In genomic region chr12:94149781-94150482, GRCh38 we compare ENCODE assay signal across 8 cellular contexts. TPM values are rescaled to one million over a fixed set of nuclear protein-coding genes. Genes with fewer than 3 reads are reported as not detected.
DNase-seq lines count a peak whose midpoint lies in the region; ATAC-seq, FAIRE-seq and TF ChIP-seq lines count a peak whose summit lies in the region.

No MANE protein-coding gene starts in this region.

- H3K4me1 Mint-ChIP-seq in CD4-positive, alpha-beta T cell (ENCODE audit: low read depth), result peaks cover 38% of the 10 kb centered on the region

- peak; percentile 8; the same call in 1 of the 2 replicates for TF ChIP-seq POLR2A in GM12878 (IDR thresholded peaks at IDR 0.05; ENCODE audit: low read depth, low read length)

- TF ChIP-seq EP300 in GM12878 (IDR thresholded peaks at IDR 0.05; ENCODE audit: borderline replicate concordance in 1 of 2, control insufficient read depth in 1 of 2, low read depth in 2 of 2, low read length in 2 of 2), result no peak

- intact Hi-C loops in CD4-positive, alpha-beta T cell (cut with DNase I, micrococcal nuclease), result loop anchor here (2.0 to 10.0 kb wide), 7 partner anchors 59 to 1395 kb away; partner anchors contain the start of gene CEP83 (in 1 of the 2)
- intact Hi-C loops in GM12878 (cut with micrococcal nuclease; ENCODE audit: unreplicated experiment), result loop anchor here (2.0 to 5.0 kb wide), 7 partner anchors 55 to 727 kb away; partner anchors contain the start of gene CEP83

- H2AFZ ChIP-seq in GM12878 (ENCODE audit: control insufficient read depth, low read depth, low read length), result peak overlapping the region; percentile 75

- in situ Hi-C loops in GM12878 (cut with MboI), result loop anchor here (5.0 kb wide), 1 partner anchor 722 kb away; no protein-coding TSS in a partner anchor

- CTCF ChIA-PET in CD4-positive, alpha-beta T cell (lab: Charles Lee), result interaction anchor here (0.6 to 1.4 kb wide), 4 partner anchors 51 to 566 kb away, joined by 3 to 5 read pairs (median 4); no protein-coding TSS in a partner anchor
- CTCF ChIA-PET in GM12878 (lab: Yijun Ruan, JAX), result interaction anchor here (0.8 to 3.2 kb wide), 16 partner anchors 11 to 382 kb away, joined by 3 to 20 read pairs (median 3); no protein-coding TSS in a partner anchor

- H3K36me3 ChIP-seq in MG63 (no peaks in the 10 kb centered on the region), GM12878 (ENCODE audit: control insufficient read depth in 2 of 2, insufficient read depth in 2 of 2, low read length in 1 of 2) (peaks cover 0 to 7% of the 10 kb centered on the region in 2 experiments; a peak in 1 of 4 replicates), SJCRH30 (no peaks in the 10 kb centered on the region)

- H3K27ac ChIP-seq in CD4-positive, alpha-beta T cell (ENCODE audit: low read depth, low read length), result no peak overlapping the region
- H3K27ac ChIP-seq in GM12878 (ENCODE audit: control insufficient read depth, insufficient read depth) (peak overlapping the region; percentile 70), layer of hippocampus (ENCODE audit: low read depth, low read length) (peak overlapping the region; percentile 10), SJCRH30 (no peak overlapping the region)

- H3K4me3 ChIP-seq in MG63 (no peak overlapping the region), GM12878 (peak overlapping the region; percentile 91), SJCRH30 (no peak overlapping the region)

- no peaks in the 10 kb centered on the region for H3K36me3 Mint-ChIP-seq in CD4-positive, alpha-beta T cell (ENCODE audit: low read depth)

- H3K79me2 ChIP-seq in GM12878 (ENCODE audit: control insufficient read depth, insufficient read depth, low read length), result peaks cover 63% of the 10 kb centered on the region

- ATAC-seq in CD4-positive, alpha-beta T cell (ENCODE audit: poor library complexity), result no peak
- ATAC-seq in GM19438 (IDR thresholded peaks at IDR 0.05; ENCODE audit: low read depth, unreplicated experiment), result peak; percentile 2
- peak; percentile 28 for ATAC-seq in GM12878
- ATAC-seq in stimulated activated naive CD8-positive, alpha-beta T cell treated with anti-CD3 and anti-CD28 coated beads, Interleukin-15, Interleukin-2, amounts not matched to agents 100 U/mL and 50 U/mL, for 24 hours, result no peak

- no peaks in the 10 kb centered on the region for H3K27me3 Mint-ChIP-seq in CD4-positive, alpha-beta T cell

- WGBS in GM12878 (ENCODE audit: insufficient coverage, insufficient replicate concordance, low lambda C conversion rate, missing lambda C conversion rate), result under 1% methylated on average over 58 of the region's 58 CpGs

- H4K20me1 ChIP-seq in GM12878 (ENCODE audit: control insufficient read depth, insufficient read depth), result no peaks in the 10 kb centered on the region

- H3K4me1 ChIP-seq in GM12878 (ENCODE audit: control insufficient read depth, insufficient read depth, low read length), result peaks cover 13% of the 10 kb centered on the region
- H3K4me1 ChIP-seq in SJCRH30, result no peaks in the 10 kb centered on the region

- POLR2A ChIA-PET in CD4-positive, alpha-beta T cell (lab: Charles Lee), result interaction anchor here (0.9 to 2.8 kb wide), 4 partner anchors 16 to 1221 kb away, joined by 3 to 22 read pairs (median 6); partner anchors contain the start of gene EEA1
- POLR2A ChIA-PET in GM12878 (lab: Charles Lee), result interaction anchor here (0.6 to 6.0 kb wide), 10 partner anchors 11 to 113 kb away, joined by 3 to 51 read pairs (median 4); no protein-coding TSS in a partner anchor

- BruUV-seq in GM12878 (replicated peaks; lab: Mats Ljungman, UMichigan), result no TSS peak

- H3K9me3 ChIP-seq in CD4-positive, alpha-beta T cell (ENCODE audit: control insufficient read depth, low read length), result no peaks in the 10 kb centered on the region
- H3K9me3 ChIP-seq in MG63, result no peaks in the 10 kb centered on the region
- no peaks in the 10 kb centered on the region for H3K9me3 ChIP-seq in GM12878 (replicated peaks; ENCODE audit: control insufficient read depth, insufficient read depth, low read length)
- no peaks in the 10 kb centered on the region for H3K9me3 ChIP-seq in SJCRH30 (replicated peaks)

- no peak overlapping the region for H3K27ac Mint-ChIP-seq in CD4-positive, alpha-beta T cell

- peak in 2 of 10 experiments; percentile 2 to 7 for DNase-seq in CD4-positive, alpha-beta T cell
- DNase-seq in MG63 (peak; percentile 27), GM12878 (ENCODE audit: low read depth, low spot score) (no peak), SJCRH30 (no peak), NCI-H524 treated with DMSO at 0.1 percent for 48 hours (lab: John Stamatoyannopoulos, UW) (no peak)
- DNase-seq in stimulated activated naive CD8-positive, alpha-beta T cell treated with anti-CD3 and anti-CD28 coated beads, Interleukin-15, Interleukin-2, amounts not matched to agents 100 U/mL and 50 U/mL, for 24 hours, result peak; percentile 37

- no peak for FAIRE-seq in GM12878 (lab: Jason Lieb, UNC)

- RAD21 ChIA-PET in GM12878 (lab: Charles Lee; ENCODE audit: unreplicated experiment), result interaction anchor here (0.6 to 6.0 kb wide), 11 partner anchors 25 to 726 kb away, joined by 3 to 113 read pairs (median 4); no protein-coding TSS in a partner anchor

- no peaks in the 10 kb centered on the region for H3K27me3 ChIP-seq in CD4-positive, alpha-beta T cell (ENCODE audit: control insufficient read depth, insufficient read depth, low read length)
- H3K27me3 ChIP-seq in MG63 (peaks cover 73% of the 10 kb centered on the region), GM12878 (replicated peaks in 1 of 2; ENCODE audit: control insufficient read depth in 2 of 2, insufficient read depth in 2 of 2, low read length in 1 of 2) (no peaks in the 10 kb centered on the region), layer of hippocampus (ENCODE audit: control insufficient read depth, insufficient read depth, low read length) (peaks cover 7% of the 10 kb centered on the region), SJCRH30 (no peaks in the 10 kb centered on the region)

- H3K4me2 ChIP-seq in GM12878 (ENCODE audit: control insufficient read depth, insufficient read depth), result peak overlapping the region; percentile 68

- SMC1A ChIA-PET in GM12878 (lab: Charles Lee; ENCODE audit: uncharacterized antibody, unreplicated experiment), result interaction anchor here (0.6 to 21.2 kb wide), 8 partner anchors 24 to 375 kb away, joined by 3 to 367 read pairs (median 6); no protein-coding TSS in a partner anchor

- TF ChIP-seq RAD21 in GM12878 (IDR thresholded peaks at IDR 0.05; ENCODE audit: insufficient read depth, low read depth, low read length), result 0 out of 2 replicates have a peak, but pooled peaks have one; percentile 3

- peak overlapping the region; percentile 82 for H3K9ac ChIP-seq in GM12878 (ENCODE audit: control insufficient read depth, insufficient read depth, low read length)

- peak overlapping the region; percentile 89 for H3K4me3 Mint-ChIP-seq in CD4-positive, alpha-beta T cell

- TF ChIP-seq CTCF in CD4-positive, alpha-beta T cell (IDR thresholded peaks at IDR 0.05), result no peak
- TF ChIP-seq CTCF in GM12878 (IDR thresholded peaks at IDR 0.05 in 2 of 3, conservative IDR thresholded peaks at IDR 0.05 in 1 of 3; ENCODE audit: control insufficient read depth in 2 of 3, extremely low read depth in 1 of 3, insufficient read depth in 1 of 3, low read depth in 3 of 3, low read length in 3 of 3), result no peak

- no peaks in the 10 kb centered on the region for H3K9me3 Mint-ChIP-seq in CD4-positive, alpha-beta T cell

TF ChIP-seq in GM12878, 131 proteins besides CTCF, POLR2A, EP300 and RAD21:
- peak; percentile 32; the same call in 1 of the 2 replicates for TF ChIP-seq SIN3A (IDR thresholded peaks at IDR 0.05; ENCODE audit: low read depth, low read length)
- TF ChIP-seq CREM (IDR thresholded peaks at IDR 0.05; ENCODE audit: low read depth), result no peak

RNA-seq across cellular contexts. Expression of gene PLXNC1, which starts 1.6 kb away (rescaled TPM):
- 1 to 10 TPM; 5.2 to 5.3 TPM for total RNA-seq in CD4-positive, alpha-beta T cell
- 0.16 and 0.52 TPM in 2 replicates for total RNA-seq in MG63 (2014; rRNA removed; shearing (Covaris generic); ENCODE audit: low replicate concordance)
- 343 and 360 TPM in 2 replicates for total RNA-seq in GM12878 (2013; cell fraction: nucleolus; rRNA removed)
- total RNA-seq in GM12878 (2014; rRNA removed) (29.4 and 31.9 TPM in 2 replicates), GM12878 (2014; rRNA removed; fragmentation: Illumina TruSeq; extraction: Trizol) (34.6 and 34.8 TPM in 2 replicates), GM12878 (2021) (35.2 and 36.4 TPM in 2 replicates)
- 10.7 TPM for polyA plus RNA-seq in GM12878 (2011; ENCODE audit: low read depth)
- polyA plus RNA-seq in GM12878 (2011; rRNA removed) (41.2 and 47.8 TPM in 2 replicates), GM12878 (2014; fragmentation: Illumina TruSeq; extraction: Trizol) (29.5 and 33.2 TPM in 2 replicates), GM12878 (2014; fragmentation: Nextera tagmentation; extraction: Ambion mirVana) (1 to 10 TPM; 5.2 to 6.6 TPM), GM12878 (2014; rRNA removed) (17.8 and 19.8 TPM in 2 replicates), GM12878 (2016; fragmentation: Nextera tagmentation; extraction: Ambion mirVana) (1 to 10 TPM; 6.3 to 8.6 TPM)
- polyA plus RNA-seq in GM12878 (2011; cell fraction: cytosol; rRNA removed), result 20.9 and 21.4 TPM in 2 replicates
- 52.1 and 55.5 TPM in 2 replicates for polyA plus RNA-seq in GM12878 (2011; cell fraction: nucleus; rRNA removed)
- polyA plus RNA-seq in GM12878 (2012), result 13.0 and 18.3 TPM in 2 replicates
- 101 and 119 TPM in 2 replicates for polyA minus RNA-seq in GM12878 (2011; rRNA and poly(A)+ RNA removed)
- polyA minus RNA-seq in GM12878 (2011; cell fraction: cytosol; rRNA and poly(A)+ RNA removed), result 21.5 and 24.2 TPM in 2 replicates
- 88.5 and 139 TPM in 2 replicates for polyA minus RNA-seq in GM12878 (2011; cell fraction: nucleus; rRNA and poly(A)+ RNA removed)
- total RNA-seq in SJCRH30 (2014; rRNA removed; shearing (Covaris generic)), result 0.05 and 0.08 TPM in 2 replicates

Comparison
In these comparisons a context has a peak if more than half of its experiments do, and no peak if none do; other contexts are left out.
1. ATAC-seq: peak in GM19438 (single experiment) and GM12878 (single experiment); none in CD4-positive, alpha-beta T cell (single experiment) and stimulated activated naive CD8-positive, alpha-beta T cell treated with anti-CD3 and anti-CD28 coated beads, Interleukin-15, Interleukin-2, amounts not matched to agents 100 U/mL and 50 U/mL, for 24 hours (single experiment).
2. DNase-seq: peak in MG63 (single experiment) and stimulated activated naive CD8-positive, alpha-beta T cell treated with anti-CD3 and anti-CD28 coated beads, Interleukin-15, Interleukin-2, amounts not matched to agents 100 U/mL and 50 U/mL, for 24 hours (single experiment); none in GM12878 (single experiment), SJCRH30 (0 of 2) and NCI-H524 treated with DMSO at 0.1 percent for 48 hours (single experiment).
3. H3K27ac ChIP-seq: peak in GM12878 (single experiment) and layer of hippocampus (single experiment); none in CD4-positive, alpha-beta T cell (single experiment) and SJCRH30 (single experiment).
4. RNA of gene PLXNC1, which starts 1.6 kb away (total RNA-seq): 29.4 to 360 TPM in GM12878; 5.2 to 5.3 TPM in CD4-positive, alpha-beta T cell, 0.16 to 0.52 TPM in MG63 and 0.05 to 0.08 TPM in SJCRH30; every median in the first group is over 4 times any median in the second.